In genomic region chr12:82627799-82628198, GRCh38 we compare ENCODE assay signal across 9 cellular contexts. TPM values are rescaled to one million over a fixed set of nuclear protein-coding genes. Genes with fewer than 3 reads are reported as not detected.
A peak's percentile ranks its signal among the peaks of the same experiment; 100 is the strongest.
DNase-seq lines count a peak whose midpoint lies in the region; ATAC-seq, FAIRE-seq and TF ChIP-seq lines count a peak whose summit lies in the region.
"Had no signal": no experiment of that assay in that cellular context is flagged by ENCODE, and none has a peak within 500 bp of the region (broad histone marks: within the 10 kb centered on the region; RNA-seq: fewer than 3 reads in every experiment).

No MANE protein-coding gene starts in this region.

- no peaks in the 10 kb centered on the region for H3K36me3 ChIP-seq in spleen
- H3K36me3 ChIP-seq: SJSA1 had no signal

- DNase-seq in RCC 7860 (ENCODE audit: low spot score) (peak; percentile 41), iPS-NIHi7 (ENCODE audit: extremely low spot score) (peak; percentile 62), HK-2 (ENCODE audit: unreplicated experiment) (no peak), cardiac septum (ENCODE audit: low spot score) (no peak), spleen (no peak)
- DNase-seq in effector CD8-positive, alpha-beta T cell (lab: John Stamatoyannopoulos, UW), result no peak

- intact Hi-C loops in cardiac septum (cut with DNase I), result no loop called here
- intact Hi-C loops in spleen (cut with DNase I; ENCODE audit: low total_unique reads), result no loop called here

- WGBS in spleen, 5 donors, result 63 to 72% (median 66%) methylated on average over 7 of the region's 7 CpGs

- peak; percentile 59 for ATAC-seq in HG02852 (IDR thresholded peaks at IDR 0.05; ENCODE audit: unreplicated experiment)

- no peak for TF ChIP-seq POLR2A in spleen (IDR thresholded peaks at IDR 0.05)

- TF ChIP-seq CTCF in GM12873 (IDR thresholded peaks at IDR 0.05; ENCODE audit: insufficient read depth, low read depth, low read length, missing control alignments) (peak; percentile 45), spleen (IDR thresholded peaks at IDR 0.05 in 8 of 11, conservative IDR thresholded peaks at IDR 0.05 in 3 of 11) (no peak)

- no peak overlapping the region for H3K27ac ChIP-seq in spleen
- H3K27ac ChIP-seq: SJSA1 had no signal

- no peaks in the 10 kb centered on the region for H3K4me1 ChIP-seq in spleen
- H3K4me1 ChIP-seq: SJSA1 had no signal

- H3K9me3 ChIP-seq in spleen, result no peaks in the 10 kb centered on the region
- H3K9me3 ChIP-seq: SJSA1 had no signal

- FAIRE-seq in RCC 7860 (lab: Jason Lieb, UNC), result no peak

- no peaks in the 10 kb centered on the region for H3K27me3 ChIP-seq in spleen (replicated peaks in 1 of 7)
- H3K27me3 ChIP-seq: SJSA1 had no signal

- H3K4me3 ChIP-seq in spleen, result no peak overlapping the region
- H3K4me3 ChIP-seq: SJSA1 had no signal

RNA-seq across cellular contexts. Expression of gene TMTC2, which starts 58.9 kb away (rescaled TPM):
- 2.9 TPM for total RNA-seq in cardiac septum
- 1 to 10 TPM; 2.7 to 8.5 (median 6.3) TPM for total RNA-seq in spleen
- 1 to 10 TPM in 2 of 3 donors, under 1 TPM in 1; 0.74 to 1.5 (median 1.4) TPM for polyA plus RNA-seq in spleen

Comparison
In these comparisons a context has a peak if more than half of its experiments do, and no peak if none do; other contexts are left out.
1. DNase-seq: peak in RCC 7860 (single experiment) and iPS-NIHi7 (single experiment); none in HK-2 (single experiment), cardiac septum (single experiment), spleen (single experiment) and effector CD8-positive, alpha-beta T cell (single experiment).